In genomic region chr3:142914286-142914811, GRCh38 we compare ENCODE assay signal across 1 cellular context.
TF ChIP-seq lines count a peak whose summit lies in the region.

No MANE protein-coding gene starts in this region.

TF ChIP-seq in H1, 55 proteins besides CTCF, POLR2A, EP300 and RAD21:
- TF ChIP-seq BRCA1 (IDR thresholded peaks at IDR 0.05; ENCODE audit: low read depth, low read length) (no peak), CHD7 (IDR thresholded peaks at IDR 0.05; ENCODE audit: insufficient replicate concordance, low read length) (no peak), TEAD4 (IDR thresholded peaks at IDR 0.05; ENCODE audit: low read depth, low read length) (no peak)
